Comparison of ENCODE assay signal across 8 cellular contexts in genomic region chr6:131136021-131136847, GRCh38. TPM values are rescaled to one million over a fixed set of nuclear protein-coding genes. Genes with fewer than 3 reads are reported as not detected.
DNase-seq lines count a peak whose midpoint lies in the region; ATAC-seq and TF ChIP-seq lines count a peak whose summit lies in the region.

No MANE protein-coding gene starts in this region.

- peaks cover 1% of the 10 kb centered on the region for H3K27me3 Mint-ChIP-seq in endothelial cell (ENCODE audit: unreplicated experiment)

- intact Hi-C loops in vagina (cut with DNase I): no loop called here

- H3K9me3 Mint-ChIP-seq in endothelial cell (ENCODE audit: unreplicated experiment): no peaks in the 10 kb centered on the region

- H3K27ac ChIP-seq in vagina: peak overlapping the region; percentile 94

- H3K27ac Mint-ChIP-seq in endothelial cell (ENCODE audit: unreplicated experiment): peak overlapping the region; percentile 93

- peak overlapping the region; percentile 96 for H3K4me3 Mint-ChIP-seq in endothelial cell (ENCODE audit: unreplicated experiment)

- peak overlapping the region; percentile 65 for H3K4me3 ChIP-seq in mononuclear cell (ENCODE audit: low read length)
- H3K4me3 ChIP-seq in vagina: peak overlapping the region; percentile 77 to 86

- H3K4me1 ChIP-seq in mononuclear cell (ENCODE audit: insufficient read depth, low read length) (peaks cover 12% of the 10 kb centered on the region), vagina (peaks cover 11% of the 10 kb centered on the region)

- H3K9me3 ChIP-seq in mononuclear cell (ENCODE audit: low read depth, low read length) (no peaks in the 10 kb centered on the region), vagina (no peaks in the 10 kb centered on the region)

- no peak for TF ChIP-seq POLR2A in vagina (IDR thresholded peaks at IDR 0.05)

- peak; percentile 57 for DNase-seq in AG20443 (ENCODE audit: low spot score)
- peak; percentile 71 for DNase-seq in RKO (ENCODE audit: low spot score)
- DNase-seq in endothelial cell (ENCODE audit: low spot score): no peak
- DNase-seq in vagina (ENCODE audit: extremely low spot score in 2 of 2): no peak
- no peak for DNase-seq in NCI-H446 treated with DMSO at 0.1 percent for 48 hours (lab: John Stamatoyannopoulos, UW)
- no peak for DNase-seq in COR-L47 (lab: John Stamatoyannopoulos, UW)

- TF ChIP-seq CTCF in endothelial cell (IDR thresholded peaks at IDR 0.05; ENCODE audit: unreplicated experiment) (no peak), vagina (IDR thresholded peaks at IDR 0.05) (no peak)

- ATAC-seq in GM19467 (IDR thresholded peaks at IDR 0.05; ENCODE audit: unreplicated experiment): peak; percentile 5

- peaks cover 4% of the 10 kb centered on the region for H3K36me3 Mint-ChIP-seq in endothelial cell (ENCODE audit: low read depth, unreplicated experiment)

- H3K4me1 Mint-ChIP-seq in endothelial cell (ENCODE audit: unreplicated experiment): peaks cover 14% of the 10 kb centered on the region

- no peaks in the 10 kb centered on the region for H3K27me3 ChIP-seq in mononuclear cell (ENCODE audit: insufficient read depth, low read length)
- H3K27me3 ChIP-seq in vagina: no peaks in the 10 kb centered on the region

- no peaks in the 10 kb centered on the region for H3K36me3 ChIP-seq in vagina

RNA-seq across cellular contexts. Expression of gene AKAP7, which starts 1.0 kb away (rescaled TPM):
- 5.2 TPM for total RNA-seq in endothelial cell (ENCODE audit: unreplicated experiment)
- total RNA-seq in mononuclear cell: 21.0 TPM
- 6.4 TPM for total RNA-seq in vagina

Comparison
In these comparisons a context has a peak if more than half of its experiments do, and no peak if none do; other contexts are left out.
1. DNase-seq: peak in AG20443 (single experiment) and RKO (single experiment); none in endothelial cell (single experiment), vagina (0 of 2), NCI-H446 treated with DMSO at 0.1 percent for 48 hours (single experiment) and COR-L47 (single experiment).